ENCODE assay signal across 8 cellular contexts in the genomic region with DNA sequence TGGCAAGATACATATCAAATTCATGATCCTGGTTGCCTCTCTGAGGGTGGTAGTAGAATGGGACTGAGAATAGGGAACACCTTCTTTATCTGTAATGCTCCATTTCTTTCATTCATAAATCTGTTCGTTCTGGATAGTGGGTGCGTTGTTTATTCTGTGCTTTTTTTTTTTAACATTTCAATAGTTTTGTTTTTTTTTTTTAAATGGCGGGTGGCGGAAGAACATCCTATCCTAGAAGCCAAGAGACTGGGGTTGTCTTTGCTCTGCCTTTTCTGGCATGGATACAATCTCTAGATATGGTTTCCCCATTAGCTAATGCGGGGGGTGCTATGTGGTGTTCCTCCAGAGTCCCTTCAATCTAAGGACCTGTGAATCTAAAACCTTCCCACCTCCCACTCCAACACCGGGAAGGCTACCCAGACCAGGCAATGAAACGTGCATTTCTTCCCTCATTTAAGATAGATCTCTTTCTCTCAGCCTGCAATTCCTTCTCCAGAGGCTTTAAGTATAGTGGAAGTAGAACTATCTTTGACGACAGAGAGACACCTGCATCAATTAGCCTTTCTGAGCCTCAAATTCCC. TPM values are rescaled to one million over a fixed set of nuclear protein-coding genes. Genes with fewer than 3 reads are reported as not detected.
DNase-seq lines count a peak whose midpoint lies in the region; ATAC-seq, FAIRE-seq and TF ChIP-seq lines count a peak whose summit lies in the region.

No MANE protein-coding gene starts in this region.

- H3K9ac ChIP-seq in endothelial cell of umbilical vein (replicated peaks; ENCODE audit: extremely low read depth, insufficient read depth, low read length) = peak overlapping the region; percentile 95

- TF ChIP-seq CTCF in PC-9 (conservative IDR thresholded peaks at IDR 0.05) (no peak), endothelial cell of umbilical vein (IDR thresholded peaks at IDR 0.05; ENCODE audit: extremely low read depth in 1 of 2, insufficient read depth in 1 of 2, low read depth in 1 of 2, low read length in 2 of 2) (no peak), progenitor cell of endocrine pancreas (IDR thresholded peaks at IDR 0.05; ENCODE audit: unreplicated experiment) (no peak)

- no peaks in the 10 kb centered on the region for H3K9me3 Mint-ChIP-seq in activated CD4-positive, alpha-beta T cell treated with anti-CD3 and anti-CD28 coated beads, Interleukin-2, amount 10 ng/mL, durations not matched to agents 7 days and 5 days
- no peaks in the 10 kb centered on the region for H3K9me3 Mint-ChIP-seq in progenitor cell of endocrine pancreas (ENCODE audit: low read depth)

- peak overlapping the region; percentile 71 for H3K4me3 ChIP-seq in PC-9
- H3K4me3 ChIP-seq in endothelial cell of umbilical vein (replicated peaks in 1 of 3; ENCODE audit: insufficient read depth in 1 of 3, low read depth in 1 of 3, low read length in 3 of 3) = peak overlapping the region; percentile 61 to 84 (median 61)

- DNase-seq in activated CD4-positive, alpha-beta T cell treated with anti-CD3 and anti-CD28 coated beads, Interleukin-2, amount 10 ng/mL, durations not matched to agents 7 days and 5 days = no peak
- DNase-seq in activated CD4-positive, alpha-beta T cell treated with anti-CD3 and anti-CD28 coated beads for 48 hours = no peak
- DNase-seq in PC-9 (no peak), endothelial cell of umbilical vein (ENCODE audit: low read depth, low spot score) (no peak), progenitor cell of endocrine pancreas (ENCODE audit: low spot score, unreplicated experiment) (no peak), NCI-H2029 treated with DMSO at 0.1 percent for 48 hours (lab: John Stamatoyannopoulos, UW) (no peak)

- no peaks in the 10 kb centered on the region for H3K36me3 Mint-ChIP-seq in activated CD4-positive, alpha-beta T cell treated with anti-CD3 and anti-CD28 coated beads, Interleukin-2, amount 10 ng/mL, durations not matched to agents 7 days and 5 days (ENCODE audit: low read depth)
- no peaks in the 10 kb centered on the region for H3K36me3 Mint-ChIP-seq in progenitor cell of endocrine pancreas (ENCODE audit: insufficient read depth)

- no peak for FAIRE-seq in endothelial cell of umbilical vein (lab: Jason Lieb, UNC)

- H3K27ac ChIP-seq in PC-9 (no peak overlapping the region), endothelial cell of umbilical vein (ENCODE audit: insufficient read depth, low read depth, low read length) (peak overlapping the region; percentile 95)

- no peak for TF ChIP-seq POLR2A in endothelial cell of umbilical vein (IDR thresholded peaks at IDR 0.05; ENCODE audit: low read depth, low read length)

- peaks cover 30% of the 10 kb centered on the region for H3K4me1 Mint-ChIP-seq in activated CD4-positive, alpha-beta T cell treated with anti-CD3 and anti-CD28 coated beads, Interleukin-2, amount 10 ng/mL, durations not matched to agents 7 days and 5 days
- peaks cover 10% of the 10 kb centered on the region for H3K4me1 Mint-ChIP-seq in progenitor cell of endocrine pancreas (ENCODE audit: low read depth)

- H4K20me1 ChIP-seq in PC-9 (ENCODE audit: insufficient read depth) = no peaks in the 10 kb centered on the region
- no peaks in the 10 kb centered on the region for H4K20me1 ChIP-seq in endothelial cell of umbilical vein (replicated peaks; ENCODE audit: control insufficient read depth, extremely low read depth, insufficient read depth, low read length)

- H3K27me3 Mint-ChIP-seq in activated CD4-positive, alpha-beta T cell treated with anti-CD3 and anti-CD28 coated beads, Interleukin-2, amount 10 ng/mL, durations not matched to agents 7 days and 5 days = no peaks in the 10 kb centered on the region
- H3K27me3 Mint-ChIP-seq in progenitor cell of endocrine pancreas = no peaks in the 10 kb centered on the region

- H2AFZ ChIP-seq in PC-9 = peak overlapping the region; percentile 92
- peak overlapping the region; percentile 73 for H2AFZ ChIP-seq in endothelial cell of umbilical vein (ENCODE audit: low read depth, low read length)

- ATAC-seq in GM21526 (IDR thresholded peaks at IDR 0.05; ENCODE audit: low FRiP score, unreplicated experiment) (no peak), HG03175 (IDR thresholded peaks at IDR 0.05; ENCODE audit: unreplicated experiment) (no peak)

- H3K79me2 ChIP-seq in PC-9 (ENCODE audit: low read depth) = peaks cover 15% of the 10 kb centered on the region
- H3K79me2 ChIP-seq in endothelial cell of umbilical vein (ENCODE audit: control insufficient read depth, insufficient read depth, low read length) = no peaks in the 10 kb centered on the region

- no peaks in the 10 kb centered on the region for H3K9me2 ChIP-seq in PC-9 (ENCODE audit: insufficient read depth)

- no peaks in the 10 kb centered on the region for H3K27me3 ChIP-seq in PC-9 (ENCODE audit: insufficient read depth, low read depth)
- H3K27me3 ChIP-seq in endothelial cell of umbilical vein (ENCODE audit: control insufficient read depth in 2 of 2, insufficient read depth in 2 of 2, low read length in 2 of 2) = no peaks in the 10 kb centered on the region

- peaks cover 5% of the 10 kb centered on the region; the same call in 1 of the 2 replicates for H3F3A ChIP-seq in PC-9 (ENCODE audit: insufficient read depth, low read depth)

- POLR2A ChIA-PET in activated CD4-positive, alpha-beta T cell treated with anti-CD3 and anti-CD28 coated beads, Interleukin-2, amount 10 ng/mL, durations not matched to agents 7 days and 5 days (lab: Charles Lee) = interaction anchor here (0.6 kb wide), 1 partner anchor 155 kb away, joined by 3 read pairs; no protein-coding TSS in a partner anchor
- POLR2A ChIA-PET in PC-9 (lab: Charles Lee; ENCODE audit: unreplicated experiment) = no interaction called here
- POLR2A ChIA-PET in endothelial cell of umbilical vein (lab: Charles Lee) = no interaction called here

- peaks cover 18% of the 10 kb centered on the region for H3K4me1 ChIP-seq in PC-9 (replicated peaks; ENCODE audit: insufficient read depth)
- H3K4me1 ChIP-seq in endothelial cell of umbilical vein (ENCODE audit: control insufficient read depth, extremely low read depth, insufficient read depth, low read length) = peaks cover 23% of the 10 kb centered on the region

- H3K27ac Mint-ChIP-seq in activated CD4-positive, alpha-beta T cell treated with anti-CD3 and anti-CD28 coated beads, Interleukin-2, amount 10 ng/mL, durations not matched to agents 7 days and 5 days = peak overlapping the region; percentile 100
- H3K27ac Mint-ChIP-seq in progenitor cell of endocrine pancreas = peak overlapping the region; percentile 99

- H3K4me2 ChIP-seq in PC-9 = peak overlapping the region; percentile 90
- H3K4me2 ChIP-seq in endothelial cell of umbilical vein (ENCODE audit: insufficient read depth, low read length) = peak overlapping the region; percentile 91

- H3K9me3 ChIP-seq in PC-9 (ENCODE audit: insufficient read depth, low read depth) (no peaks in the 10 kb centered on the region), endothelial cell of umbilical vein (replicated peaks; ENCODE audit: control insufficient read depth, insufficient read depth, low read length) (no peaks in the 10 kb centered on the region)

- CTCF ChIA-PET in activated CD4-positive, alpha-beta T cell treated with anti-CD3 and anti-CD28 coated beads, Interleukin-2, amount 10 ng/mL, durations not matched to agents 7 days and 5 days (lab: Charles Lee) = interaction anchor here (0.6 to 2.3 kb wide), 6 partner anchors 12 to 1816 kb away, joined by 3 to 6 read pairs (median 3); no protein-coding TSS in a partner anchor
- CTCF ChIA-PET in PC-9 (lab: Charles Lee) = no interaction called here
- CTCF ChIA-PET in endothelial cell of umbilical vein (lab: Charles Lee) = interaction anchor here (0.9 to 2.0 kb wide), 3 partner anchors 43 to 592 kb away, joined by 3 to 8 read pairs (median 3); no protein-coding TSS in a partner anchor

- dilution Hi-C loops in endothelial cell of umbilical vein (cut with MboI; ENCODE audit: extremely low pct_ligation_motif_present, low sequenced_read_pairs) = no loop called here

- peak overlapping the region; percentile 99 for H3K4me3 Mint-ChIP-seq in activated CD4-positive, alpha-beta T cell treated with anti-CD3 and anti-CD28 coated beads, Interleukin-2, amount 10 ng/mL, durations not matched to agents 7 days and 5 days
- H3K4me3 Mint-ChIP-seq in progenitor cell of endocrine pancreas (ENCODE audit: low read depth) = peak overlapping the region; percentile 99

- H3K9me1 ChIP-seq in endothelial cell of umbilical vein (replicated peaks; ENCODE audit: control insufficient read depth, extremely low read depth, insufficient read depth, low read length) = no peaks in the 10 kb centered on the region

- H3K36me3 ChIP-seq in PC-9 (ENCODE audit: low read depth) (no peaks in the 10 kb centered on the region), endothelial cell of umbilical vein (ENCODE audit: control insufficient read depth in 2 of 2, extremely low read depth in 1 of 2, insufficient read depth in 2 of 2, low read length in 2 of 2) (no peaks in the 10 kb centered on the region)

- BruUV-seq in PC-9 (replicated peaks; lab: Mats Ljungman, UMichigan) = TSS peak; percentile 72
- no TSS peak for BruUV-seq in endothelial cell of umbilical vein (replicated peaks; lab: Mats Ljungman, UMichigan)

- intact Hi-C loops in PC-9 (cut with micrococcal nuclease; ENCODE audit: unreplicated experiment) (no loop called here), endothelial cell of umbilical vein (cut with micrococcal nuclease) (loop anchor here (1.0 to 5.0 kb wide), 4 partner anchors 179 to 665 kb away; partner anchors contain the start of genes PERP and REPS1)

RNA-seq across cellular contexts. Expression of gene CCDC28A, which starts 0.9 kb away (rescaled TPM):
- 10 to 100 TPM; 22.5 to 27.3 TPM for total RNA-seq in activated CD4-positive, alpha-beta T cell treated with anti-CD3 and anti-CD28 coated beads, Interleukin-2, amount 10 ng/mL, durations not matched to agents 7 days and 5 days
- total RNA-seq in PC-9 (2021) = 10.1 and 12.3 TPM in 2 replicates
- total RNA-seq in endothelial cell of umbilical vein = 10.5 and 12.8 TPM in 2 replicates
- polyA plus RNA-seq in endothelial cell of umbilical vein = 8.3 and 11.1 TPM in 2 replicates
- 12.7 and 13.2 TPM in 2 replicates for polyA plus RNA-seq in endothelial cell of umbilical vein (2011; cell fraction: cytosol; rRNA removed)
- 7.8 and 8.7 TPM in 2 replicates for polyA plus RNA-seq in endothelial cell of umbilical vein (2011; cell fraction: nucleus; rRNA removed)
- 6.6 and 13.2 TPM in 2 replicates for polyA plus RNA-seq in endothelial cell of umbilical vein (2012)
- 7.2 and 11.7 TPM in 2 replicates for polyA minus RNA-seq in endothelial cell of umbilical vein
- 4.2 TPM for polyA minus RNA-seq in endothelial cell of umbilical vein (2011; cell fraction: cytosol; rRNA and poly(A)+ RNA removed)
- 4.4 and 6.5 TPM in 2 replicates for polyA minus RNA-seq in endothelial cell of umbilical vein (2011; cell fraction: nucleus; rRNA and poly(A)+ RNA removed)
- total RNA-seq in progenitor cell of endocrine pancreas = 9.4 TPM in 2 replicates

RNA-seq across cellular contexts. Expression of gene ECT2L, which starts 23.2 kb away (rescaled TPM):
- not detected for total RNA-seq in activated CD4-positive, alpha-beta T cell treated with anti-CD3 and anti-CD28 coated beads, Interleukin-2, amount 10 ng/mL, durations not matched to agents 7 days and 5 days
- not detected in 2 replicates for total RNA-seq in PC-9 (2021)
- not detected in 2 replicates for total RNA-seq in endothelial cell of umbilical vein
- not detected in 2 replicates for polyA plus RNA-seq in endothelial cell of umbilical vein
- polyA plus RNA-seq in endothelial cell of umbilical vein (2011; cell fraction: cytosol; rRNA removed) = not detected in 2 replicates
- polyA plus RNA-seq in endothelial cell of umbilical vein (2011; cell fraction: nucleus; rRNA removed) = not detected in 2 replicates
- not detected in 2 replicates for polyA plus RNA-seq in endothelial cell of umbilical vein (2012)
- not detected in 2 replicates for polyA minus RNA-seq in endothelial cell of umbilical vein
- not detected for polyA minus RNA-seq in endothelial cell of umbilical vein (2011; cell fraction: cytosol; rRNA and poly(A)+ RNA removed)
- not detected in 2 replicates for polyA minus RNA-seq in endothelial cell of umbilical vein (2011; cell fraction: nucleus; rRNA and poly(A)+ RNA removed)
- not detected in 2 replicates for total RNA-seq in progenitor cell of endocrine pancreas
